ENCODE assay signal across 14 cellular contexts in genomic region chr13:60679928-60680693, GRCh38.
"Had no signal": no experiment of that assay in that cellular context is flagged by ENCODE, and none has a peak within 500 bp of the region (broad histone marks: within the 10 kb centered on the region; RNA-seq: fewer than 3 reads in every experiment).

No MANE protein-coding gene starts in this region.

- ATAC-seq: activated CD8-positive, alpha-beta memory T cell treated with anti-CD3 and anti-CD28 coated beads, Interleukin-2, amount 10 ng/mL, durations not matched to agents 7 days and 5 days; activated naive CD4-positive, alpha-beta T cell treated with anti-CD3 and anti-CD28 coated beads, Interleukin-2, amount 50 U/mL, for 72 hours; effector memory CD8-positive, alpha-beta T cell; sciatic nerve; stimulated activated naive CD8-positive, alpha-beta T cell treated with anti-CD3 and anti-CD28 coated beads, Interleukin-15, Interleukin-2, amounts not matched to agents 100 U/mL and 50 U/mL, for 24 hours had no signal

- H3K9me3 ChIP-seq: heart left ventricle, suprapubic skin had no signal

- H3K9ac ChIP-seq: neural progenitor cell had no signal

- H2AFZ ChIP-seq: neural progenitor cell had no signal

- H3K4me1 ChIP-seq: heart left ventricle, neural progenitor cell, suprapubic skin had no signal

- H3K36me3 ChIP-seq: heart left ventricle, neural progenitor cell, suprapubic skin had no signal

- H3K4me2 ChIP-seq: neural progenitor cell had no signal

- H3K4me3 ChIP-seq: heart left ventricle, lung, neural progenitor cell, suprapubic skin had no signal

- DNase-seq: activated CD4-positive, alpha-beta T cell treated with anti-CD3 and anti-CD28 coated beads, Interleukin-2, amount 50 U/mL, for 48 hours; activated CD8-positive, alpha-beta memory T cell treated with anti-CD3 and anti-CD28 coated beads, Interleukin-2, amount 10 ng/mL, durations not matched to agents 7 days and 5 days; activated effector memory CD4-positive, alpha-beta T cell treated with Interleukin-2 at 50 U/mL for 16 hours; activated T-cell treated with anti-CD3 and anti-CD28 coated beads, Interleukin-2, amount 50 U/mL, for 1 hour; cortex of kidney; effector memory CD8-positive, alpha-beta T cell; heart left ventricle; stimulated activated naive CD8-positive, alpha-beta T cell treated with anti-CD3 and anti-CD28 coated beads, Interleukin-15, Interleukin-2, amounts not matched to agents 100 U/mL and 50 U/mL, for 24 hours had no signal

- H3K27me3 ChIP-seq: heart left ventricle, neural progenitor cell, suprapubic skin had no signal

- H3K27ac ChIP-seq: epithelial cell of prostate, heart left ventricle, neural progenitor cell, suprapubic skin had no signal
